19 cellular contexts compared by ENCODE assay signal in genomic region chr10:100129424-100129823, GRCh38. TPM values are rescaled to one million over a fixed set of nuclear protein-coding genes. Genes with fewer than 3 reads are reported as not detected.
"Had no signal": no experiment of that assay in that cellular context is flagged by ENCODE, and none has a peak within 500 bp of the region (broad histone marks: within the 10 kb centered on the region; RNA-seq: fewer than 3 reads in every experiment).

No MANE protein-coding gene starts in this region.

- H3K36me3 ChIP-seq: cardiac muscle cell, colonic mucosa, prostate gland, WERI-Rb-1 had no signal

- H3K4me1 ChIP-seq: colonic mucosa, prostate gland had no signal

- ATAC-seq: activated CD4-positive, alpha-beta T cell treated with anti-CD3 and anti-CD28 coated beads for 36 hours; activated naive CD8-positive, alpha-beta T cell treated with anti-CD3 and anti-CD28 coated beads, Interleukin-2, amount 50 U/mL, for 24 hours; left colon; mucosa of descending colon; naive thymus-derived CD8-positive, alpha-beta T cell had no signal

- H3K27me3 ChIP-seq: cardiac muscle cell, colonic mucosa had no signal

- H3K27ac ChIP-seq: cardiac muscle cell, colonic mucosa, prostate gland, WERI-Rb-1 had no signal

- H3K4me3 ChIP-seq: cardiac muscle cell, colonic mucosa, mucosa of descending colon, prostate gland had no signal

- H3K9me3 ChIP-seq: colonic mucosa, mucosa of descending colon, prostate gland had no signal

- H3K4me3 Mint-ChIP-seq: activated CD4-positive, alpha-beta T cell treated with anti-CD3 and anti-CD28 coated beads for 36 hours; activated naive CD8-positive, alpha-beta T cell treated with anti-CD3 and anti-CD28 coated beads, Interleukin-2, amount 50 U/mL, for 24 hours; naive thymus-derived CD8-positive, alpha-beta T cell had no signal

- DNase-seq: activated CD4-positive, alpha-beta T cell treated with anti-CD3 and anti-CD28 coated beads for 36 hours; activated naive CD4-positive, alpha-beta T cell treated with Interleukin-2 at 50 U/mL for 16 hours; activated naive CD8-positive, alpha-beta T cell treated with anti-CD3 and anti-CD28 coated beads, Interleukin-2, amount 50 U/mL, for 24 hours; colonic mucosa; effector CD8-positive, alpha-beta T cell; left colon; mammary epithelial cell; mucosa of descending colon; naive thymus-derived CD8-positive, alpha-beta T cell; nucleus accumbens; stimulated activated CD4-positive, alpha-beta T cell treated with anti-CD3 and anti-CD28 coated beads, Interleukin-2, amount 100 ng/mL, for 48 hours; stimulated activated naive CD4-positive, alpha-beta T cell treated with Interleukin-2 at 50 U/mL for 16 hours; WERI-Rb-1 had no signal

- H3K4me1 Mint-ChIP-seq: activated CD4-positive, alpha-beta T cell treated with anti-CD3 and anti-CD28 coated beads for 36 hours; activated naive CD8-positive, alpha-beta T cell treated with anti-CD3 and anti-CD28 coated beads, Interleukin-2, amount 50 U/mL, for 24 hours had no signal

- H3K27ac Mint-ChIP-seq: activated CD4-positive, alpha-beta T cell treated with anti-CD3 and anti-CD28 coated beads for 36 hours; activated naive CD8-positive, alpha-beta T cell treated with anti-CD3 and anti-CD28 coated beads, Interleukin-2, amount 50 U/mL, for 24 hours; naive thymus-derived CD8-positive, alpha-beta T cell had no signal

RNA-seq across cellular contexts. Expression of gene CPN1, which starts 47.8 kb away (rescaled TPM):
- total RNA-seq: activated CD4-positive, alpha-beta T cell treated with anti-CD3 and anti-CD28 coated beads for 36 hours; cardiac muscle cell; colonic mucosa; epithelial cell of proximal tubule; glomerular endothelial cell; left colon; mammary epithelial cell; naive thymus-derived CD8-positive, alpha-beta T cell; T-helper 2 cell treated with Interferon-gamma antibody and Interleukin-4, amounts not matched to agents 100 ng/mL and 5 ng/mL, for 36 hours; temporal lobe had no signal
- polyA plus RNA-seq: cardiac muscle cell; mammary epithelial cell; naive thymus-derived CD8-positive, alpha-beta T cell had no signal
